Comparison of ENCODE assay signal across 9 cellular contexts in genomic region chr17:32927724-32928526, GRCh38. TPM values are rescaled to one million over a fixed set of nuclear protein-coding genes. Genes with fewer than 3 reads are reported as not detected.
A peak's percentile ranks its signal among the peaks of the same experiment; 100 is the strongest.
DNase-seq lines count a peak whose midpoint lies in the region; ATAC-seq lines count a peak whose summit lies in the region.
"Had no signal": no experiment of that assay in that cellular context is flagged by ENCODE, and none has a peak within 500 bp of the region (broad histone marks: within the 10 kb centered on the region; RNA-seq: fewer than 3 reads in every experiment).

Gene TMEM98 (plus strand): TSS chr17:32928153. CDS start chr17:32931529, 3,376 bp downstream.

- no peaks in the 10 kb centered on the region for H3K36me3 Mint-ChIP-seq in activated CD4-positive, alpha-beta T cell treated with anti-CD3 and anti-CD28 coated beads, Interleukin-2, amount 10 ng/mL, durations not matched to agents 24 days and 14 days (ENCODE audit: low read depth)
- no peaks in the 10 kb centered on the region for H3K36me3 Mint-ChIP-seq in T-helper 2 cell treated with Interferon-gamma antibody and Interleukin-4, amounts not matched to agents 5 μg/mL and 100 μg/mL, for 36 hours (ENCODE audit: low read depth)

- no peak within 1 kb of the TSS for H3K27ac Mint-ChIP-seq in activated CD4-positive, alpha-beta T cell treated with anti-CD3 and anti-CD28 coated beads, Interleukin-2, amount 10 ng/mL, durations not matched to agents 24 days and 14 days
- H3K27ac Mint-ChIP-seq in T-helper 2 cell treated with Interferon-gamma antibody and Interleukin-4, amounts not matched to agents 5 μg/mL and 100 μg/mL, for 36 hours, result no peak within 1 kb of the TSS

- no peaks in the 10 kb centered on the region for H3K9me3 ChIP-seq in muscle layer of duodenum (ENCODE audit: control insufficient read depth in 1 of 2, low read length in 2 of 2)

- H3K9me3 Mint-ChIP-seq in activated CD4-positive, alpha-beta T cell treated with anti-CD3 and anti-CD28 coated beads, Interleukin-2, amount 10 ng/mL, durations not matched to agents 24 days and 14 days, result no peaks in the 10 kb centered on the region
- H3K9me3 Mint-ChIP-seq in T-helper 2 cell treated with Interferon-gamma antibody and Interleukin-4, amounts not matched to agents 5 μg/mL and 100 μg/mL, for 36 hours, result no peaks in the 10 kb centered on the region

- H3K27me3 Mint-ChIP-seq in activated CD4-positive, alpha-beta T cell treated with anti-CD3 and anti-CD28 coated beads, Interleukin-2, amount 10 ng/mL, durations not matched to agents 24 days and 14 days, result peaks cover 38% of the 10 kb centered on the region
- H3K27me3 Mint-ChIP-seq in T-helper 2 cell treated with Interferon-gamma antibody and Interleukin-4, amounts not matched to agents 5 μg/mL and 100 μg/mL, for 36 hours (ENCODE audit: low read depth), result peaks cover 27% of the 10 kb centered on the region

- under 1% methylated on average over 94 of the region's 98 CpGs for whole genome bisulfite sequencing in urinary bladder

- no peaks in the 10 kb centered on the region for H3K4me1 Mint-ChIP-seq in activated CD4-positive, alpha-beta T cell treated with anti-CD3 and anti-CD28 coated beads, Interleukin-2, amount 10 ng/mL, durations not matched to agents 24 days and 14 days
- H3K4me1 Mint-ChIP-seq in T-helper 2 cell treated with Interferon-gamma antibody and Interleukin-4, amounts not matched to agents 5 μg/mL and 100 μg/mL, for 36 hours (ENCODE audit: low read depth), result peaks cover 6% of the 10 kb centered on the region

- H3K27me3 ChIP-seq in muscle layer of duodenum (ENCODE audit: low read depth, low read length), result peaks cover 4% of the 10 kb centered on the region

- H3K36me3 ChIP-seq in muscle layer of duodenum (ENCODE audit: control insufficient read depth in 1 of 2, insufficient read depth in 2 of 2, low read length in 2 of 2) (peaks cover under 1 to 2% of the 10 kb centered on the region in 2 donors), urinary bladder (ENCODE audit: insufficient read depth) (no peaks in the 10 kb centered on the region)

- ATAC-seq in HG02970 (IDR thresholded peaks at IDR 0.05; ENCODE audit: low FRiP score, unreplicated experiment), result no peak

- H3K4me3 ChIP-seq in muscle layer of duodenum (ENCODE audit: low read depth in 1 of 2, low read length in 2 of 2) (peak within 1 kb of the TSS; percentile 73 to 79), urinary bladder (ENCODE audit: low read depth, low read length) (peak within 1 kb of the TSS; percentile 83)

- peaks cover 8 to 11% of the 10 kb centered on the region in 2 donors for H3K4me1 ChIP-seq in muscle layer of duodenum (ENCODE audit: control insufficient read depth in 1 of 2, insufficient read depth in 2 of 2, low read length in 2 of 2)
- no peaks in the 10 kb centered on the region for H3K4me1 ChIP-seq in urinary bladder (ENCODE audit: insufficient read depth)

- DNase-seq in activated CD4-positive, alpha-beta T cell treated with anti-CD3 and anti-CD28 coated beads, Interleukin-2, amount 10 ng/mL, durations not matched to agents 24 days and 14 days, result no peak
- no peak for DNase-seq in activated CD4-positive, alpha-beta T cell treated with anti-CD3 and anti-CD28 coated beads for 4 hours
- no peak for DNase-seq in T-helper 2 cell treated with Interferon-gamma antibody and Interleukin-4, amounts not matched to agents 5 μg/mL and 100 μg/mL, for 36 hours (ENCODE audit: low spot score)
- peak; percentile 23 for DNase-seq in fibroblast of peridontal ligament (ENCODE audit: extremely low read depth)
- no peak for DNase-seq in cerebellar cortex (ENCODE audit: low spot score)

- peak within 1 kb of the TSS; percentile 60 for H3K4me3 Mint-ChIP-seq in activated CD4-positive, alpha-beta T cell treated with anti-CD3 and anti-CD28 coated beads, Interleukin-2, amount 10 ng/mL, durations not matched to agents 24 days and 14 days
- H3K4me3 Mint-ChIP-seq in T-helper 2 cell treated with Interferon-gamma antibody and Interleukin-4, amounts not matched to agents 5 μg/mL and 100 μg/mL, for 36 hours, result peak within 1 kb of the TSS; percentile 73

- H3K27ac ChIP-seq in muscle layer of duodenum (ENCODE audit: low read length), result peak within 1 kb of the TSS; percentile 25
- peak within 1 kb of the TSS; percentile 90 for H3K27ac ChIP-seq in urinary bladder (ENCODE audit: low read depth)
- H3K27ac ChIP-seq: epithelial cell of prostate had no signal

- intact Hi-C loops in activated CD4-positive, alpha-beta T cell treated with anti-CD3 and anti-CD28 coated beads, Interleukin-2, amount 10 ng/mL, durations not matched to agents 24 days and 14 days (cut with micrococcal nuclease), result no loop called here

RNA-seq across cellular contexts. Expression of gene TMEM98, which starts in this region (rescaled TPM):
- 0.43 and 0.82 TPM in 2 replicates for total RNA-seq in activated CD4-positive, alpha-beta T cell treated with anti-CD3 and anti-CD28 coated beads, Interleukin-2, amount 10 ng/mL, durations not matched to agents 24 days and 14 days
- total RNA-seq in urinary bladder, result 79.7 TPM
- polyA plus RNA-seq in urinary bladder, result 86.3 TPM

Comparison
In these comparisons a context has a peak if more than half of its experiments do, and no peak if none do; other contexts are left out.
1. RNA of gene TMEM98 (total RNA-seq): 79.7 TPM in urinary bladder (single experiment); 0.43 to 0.82 TPM in activated CD4-positive, alpha-beta T cell treated with anti-CD3 and anti-CD28 coated beads, Interleukin-2, amount 10 ng/mL, durations not matched to agents 24 days and 14 days; every median in the first group is over 10 times any median in the second.